23 cellular contexts compared by ENCODE assay signal in the genomic region with DNA sequence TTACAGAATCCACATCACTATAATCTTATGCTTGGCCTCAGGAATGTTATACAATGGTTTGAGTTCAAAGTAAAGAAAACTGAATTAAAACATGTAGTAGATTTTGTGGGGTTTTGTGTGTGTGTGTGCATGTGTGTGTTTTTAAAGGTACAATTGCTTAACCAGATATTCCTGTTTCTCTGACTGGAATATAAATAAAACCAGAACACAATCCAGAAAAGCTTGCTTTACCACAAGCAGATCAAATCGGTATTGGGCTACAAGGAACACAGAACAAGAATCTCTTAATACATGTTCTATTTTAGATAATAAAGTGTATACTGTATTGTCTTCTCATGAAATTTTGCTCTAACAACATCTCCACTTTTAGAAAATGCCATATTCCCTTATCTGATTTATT. TPM values are rescaled to one million over a fixed set of nuclear protein-coding genes. Genes with fewer than 3 reads are reported as not detected.
DNase-seq lines count a peak whose midpoint lies in the region; ATAC-seq, FAIRE-seq and TF ChIP-seq lines count a peak whose summit lies in the region.
"Had no signal": no experiment of that assay in that cellular context is flagged by ENCODE, and none has a peak within 500 bp of the region (broad histone marks: within the 10 kb centered on the region; RNA-seq: fewer than 3 reads in every experiment).

No MANE protein-coding gene starts in this region.

- DNase-seq in DMS53 (lab: John Stamatoyannopoulos, UW) (peak; percentile 17), DMS53 treated with DMSO at 0.1 percent for 48 hours (lab: John Stamatoyannopoulos, UW; ENCODE audit: unreplicated experiment) (no peak), PC-3 (peak; percentile 30), epithelial cell of esophagus (ENCODE audit: low read depth) (peak; percentile 64), small intestine (no peak), C1 segment of cervical spinal cord (lab: John Stamatoyannopoulos, UW) (no peak), GM10266 (ENCODE audit: extremely low spot score) (no peak)
- DNase-seq: Caco-2; CD4-positive, CD25-positive, alpha-beta regulatory T cell; DMS153; DND-41; EL; H7; HFFc6; IMR-90 had no signal

- TF ChIP-seq CTCF in PC-3 (conservative IDR thresholded peaks at IDR 0.05; ENCODE audit: low read depth, low read length) (no peak), epithelial cell of esophagus (IDR thresholded peaks at IDR 0.05; ENCODE audit: insufficient read depth, low read depth, low read length, missing control alignments) (no peak), GM10266 (IDR thresholded peaks at IDR 0.05; ENCODE audit: control insufficient read depth, insufficient read depth, low read depth, missing control alignments) (no peak)

- H3K36me3 ChIP-seq in PC-3 (ENCODE audit: low read depth, low read length), result no peaks in the 10 kb centered on the region
- H3K36me3 ChIP-seq in small intestine (ENCODE audit: control insufficient read depth in 2 of 2, insufficient read depth in 2 of 2, low read length in 2 of 2), result no peaks in the 10 kb centered on the region

- no peaks in the 10 kb centered on the region for H3K9me2 ChIP-seq in PC-3 (replicated peaks; ENCODE audit: low read length)

- no peak overlapping the region for H2AFZ ChIP-seq in PC-3 (ENCODE audit: low read length)
- H2AFZ ChIP-seq: GM23338 had no signal

- H3K9me3 ChIP-seq in PC-3 (ENCODE audit: low read length) (no peaks in the 10 kb centered on the region), small intestine (ENCODE audit: control insufficient read depth, low read depth) (no peaks in the 10 kb centered on the region)
- H3K9me3 ChIP-seq: BLaER1 treated with 17β-estradiol and CSF1 and Interleukin-3, amounts not matched to agents 10 nM and 100 nM; Caco-2 had no signal

- POLR2A ChIA-PET in PC-3 (lab: Charles Lee; ENCODE audit: unreplicated experiment), result no interaction called here

- H4K20me1 ChIP-seq in PC-3 (ENCODE audit: low read length), result no peaks in the 10 kb centered on the region

- no peak overlapping the region for H3K27ac ChIP-seq in PC-3 (ENCODE audit: low read length)
- H3K27ac ChIP-seq in small intestine (ENCODE audit: low read depth in 1 of 2, low read length in 1 of 2), result no peak overlapping the region
- H3K27ac ChIP-seq: 22Rv1; BLaER1 treated with 17β-estradiol and CSF1 and Interleukin-3, amounts not matched to agents 10 nM and 100 nM had no signal

- H3K4me1 ChIP-seq in PC-3 (ENCODE audit: insufficient read depth, low read length) (peaks cover 7% of the 10 kb centered on the region; the same call in 1 of the 2 replicates), small intestine (ENCODE audit: control insufficient read depth in 2 of 2, insufficient read depth in 1 of 2, low read depth in 1 of 2, low read length in 1 of 2) (no peaks in the 10 kb centered on the region)
- H3K4me1 ChIP-seq: BLaER1 treated with 17β-estradiol and CSF1 and Interleukin-3, amounts not matched to agents 10 nM and 100 nM; Caco-2 had no signal

- H3K27me3 ChIP-seq in PC-3 (ENCODE audit: low read length) (no peaks in the 10 kb centered on the region), small intestine (ENCODE audit: control insufficient read depth in 2 of 2, insufficient read depth in 2 of 2, low read length in 2 of 2) (no peaks in the 10 kb centered on the region)
- H3K27me3 ChIP-seq: BLaER1 treated with 17β-estradiol and CSF1 and Interleukin-3, amounts not matched to agents 10 nM and 100 nM had no signal

- BruUV-seq in PC-3 (replicated peaks; lab: Mats Ljungman, UMichigan), result no TSS peak

- ATAC-seq in PC-3, result no peak
- ATAC-seq in GM21447 (IDR thresholded peaks at IDR 0.05; ENCODE audit: unreplicated experiment), result no peak
- ATAC-seq: GM23338, HCT116, K562 had no signal

- CTCF ChIA-PET in PC-3 (lab: Charles Lee), result interaction anchor here (0.6 kb wide), 1 partner anchor 799 kb away, joined by 3 read pairs; no protein-coding TSS in a partner anchor

- H3K4me3 ChIP-seq in PC-3 (ENCODE audit: low read length), result no peak overlapping the region
- no peak overlapping the region for H3K4me3 ChIP-seq in epithelial cell of esophagus (ENCODE audit: low read length)
- H3K4me3 ChIP-seq in small intestine (ENCODE audit: low read depth in 1 of 2, low read length in 2 of 2), result no peak overlapping the region
- H3K4me3 ChIP-seq: BLaER1 treated with 17β-estradiol and CSF1 and Interleukin-3, amounts not matched to agents 10 nM and 100 nM; GM23338; K562 had no signal

- WGBS in small intestine, 3 donors, result 80 to 88% (median 84%) methylated on average over 1 of the region's 1 CpG

- no peaks in the 10 kb centered on the region for H3F3A ChIP-seq in PC-3 (ENCODE audit: low read length, unreplicated experiment)

- no peak overlapping the region for H3K4me2 ChIP-seq in PC-3 (ENCODE audit: low read length)
- H3K4me2 ChIP-seq: BLaER1 treated with 17β-estradiol and CSF1 and Interleukin-3, amounts not matched to agents 10 nM and 100 nM; GM23338 had no signal

- FAIRE-seq in small intestine (lab: Jason Lieb, UNC), result peak; percentile 62
- FAIRE-seq: GM12891, HTR-8/SVneo, K562 had no signal

- H3K9ac ChIP-seq in PC-3 (ENCODE audit: low read length), result no peak overlapping the region
- H3K9ac ChIP-seq: BLaER1 treated with 17β-estradiol and CSF1 and Interleukin-3, amounts not matched to agents 10 nM and 100 nM had no signal

- intact Hi-C loops in PC-3 (cut with micrococcal nuclease), result no loop called here

- H3K79me2 ChIP-seq in PC-3 (ENCODE audit: low read length), result no peaks in the 10 kb centered on the region

RNA-seq across cellular contexts. Expression of a gene that starts 27.5 kb away (rescaled TPM):
- 10.5 and 17.0 TPM in 2 replicates for total RNA-seq in PC-3 (2014; rRNA removed)
- polyA plus RNA-seq in small intestine, result 10 to 100 TPM in 2 of 3 donors, 1 to 10 TPM in 1; 9.2 to 26.6 (median 12.7) TPM

RNA-seq across cellular contexts. Expression of a gene that starts 27.6 kb away (rescaled TPM):
- 7.7 and 8.9 TPM in 2 replicates for total RNA-seq in PC-3 (2014; rRNA removed)
- 10 to 100 TPM in 2 of 3 donors, 1 to 10 TPM in 1; 7.5 to 24.4 (median 14.9) TPM for polyA plus RNA-seq in small intestine

RNA-seq across cellular contexts. Expression of a gene that starts 47.0 kb away (rescaled TPM):
- 11.5 and 17.3 TPM in 2 replicates for total RNA-seq in PC-3 (2014; rRNA removed)
- polyA plus RNA-seq in small intestine, result 1 to 10 TPM in 1 of 3 donors, under 1 TPM in 1, not detected in 1; 0.54 to 4.1 TPM

RNA-seq across cellular contexts. Expression of a gene that starts 47.1 kb away (rescaled TPM):
- 24.5 and 40.8 TPM in 2 replicates for total RNA-seq in PC-3 (2014; rRNA removed)
- polyA plus RNA-seq in small intestine, result 10 to 100 TPM in 2 of 3 donors, 1 to 10 TPM in 1; 1.6 to 23.7 (median 11.6) TPM

Comparison
In these comparisons a context has a peak if more than half of its experiments do, and no peak if none do; other contexts are left out.
1. DNase-seq: peak in DMS53 (single experiment), PC-3 (single experiment) and epithelial cell of esophagus (single experiment); none in DMS53 treated with DMSO at 0.1 percent for 48 hours (single experiment), small intestine (single experiment), C1 segment of cervical spinal cord (0 of 14) and GM10266 (single experiment).